Comparison of ENCODE assay signal across 13 cellular contexts in the genomic region with DNA sequence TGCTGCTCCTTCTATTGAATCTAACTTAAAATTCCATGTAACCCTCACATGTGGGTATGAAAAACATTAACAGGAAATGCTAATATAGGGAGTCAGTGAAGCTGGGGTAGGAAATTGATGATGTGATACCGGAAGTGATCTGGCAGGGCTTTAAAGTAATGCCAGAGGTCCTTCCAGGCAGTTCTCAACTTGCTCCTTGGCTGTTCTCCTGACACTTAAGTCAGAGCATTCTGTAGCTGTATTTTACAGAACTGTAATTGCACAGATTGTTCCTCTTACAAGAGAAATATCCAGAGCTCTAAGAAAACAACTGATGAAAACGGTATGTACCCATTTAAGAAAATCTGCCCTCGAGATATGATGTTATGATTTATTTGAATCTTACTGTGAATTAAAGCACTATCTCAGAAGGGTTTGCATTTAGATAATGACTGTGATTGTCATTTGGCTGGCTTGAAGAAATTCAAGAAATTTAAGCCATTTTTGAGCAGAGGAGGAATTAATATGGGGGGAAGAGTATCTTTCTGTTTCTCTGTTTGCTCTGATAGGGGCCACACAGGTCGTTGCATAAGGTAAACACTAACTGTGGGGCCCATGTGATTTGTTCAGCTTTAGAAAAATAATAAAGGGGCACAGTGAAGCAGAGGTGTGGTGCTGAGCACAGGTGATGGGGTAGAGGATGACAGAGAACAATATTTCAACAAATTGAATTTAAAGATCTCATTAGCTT.
A peak's percentile ranks its signal among the peaks of the same experiment; 100 is the strongest.
DNase-seq lines count a peak whose midpoint lies in the region; ATAC-seq and TF ChIP-seq lines count a peak whose summit lies in the region.
"Had no signal": no experiment of that assay in that cellular context is flagged by ENCODE, and none has a peak within 500 bp of the region (broad histone marks: within the 10 kb centered on the region; RNA-seq: fewer than 3 reads in every experiment).

No MANE protein-coding gene starts in this region.

- H3K9me3 ChIP-seq in HUES48 (ENCODE audit: control insufficient read depth, insufficient read depth, low read length), result no peaks in the 10 kb centered on the region
- H3K9me3 ChIP-seq in suprapubic skin, result no peaks in the 10 kb centered on the region

- peaks cover 16% of the 10 kb centered on the region for H3K4me1 ChIP-seq in HUES48 (ENCODE audit: control insufficient read depth, insufficient read depth, low read length)
- H3K4me1 ChIP-seq in suprapubic skin, result peaks cover 25% of the 10 kb centered on the region
- H3K4me1 ChIP-seq: parathyroid adenoma had no signal

- H3K9ac ChIP-seq in HUES48 (ENCODE audit: low read depth, low read length), result no peak overlapping the region
- H3K9ac ChIP-seq: parathyroid adenoma had no signal

- WGBS in suprapubic skin, result 11% methylated on average over 4 of the region's 4 CpGs

- peaks cover 24% of the 10 kb centered on the region for H3K4me1 Mint-ChIP-seq in MCF 10A (ENCODE audit: insufficient read depth, unreplicated experiment)
- no peaks in the 10 kb centered on the region for H3K4me1 Mint-ChIP-seq in activated CD4-positive, alpha-beta T cell treated with anti-CD3 and anti-CD28 coated beads, Interleukin-2, amount 10 ng/mL, durations not matched to agents 7 days and 5 days

- H3K27ac Mint-ChIP-seq in MCF 10A (ENCODE audit: low read depth, unreplicated experiment), result peak overlapping the region; percentile 50
- H3K27ac Mint-ChIP-seq in activated CD4-positive, alpha-beta T cell treated with anti-CD3 and anti-CD28 coated beads, Interleukin-2, amount 10 ng/mL, durations not matched to agents 7 days and 5 days, result no peak overlapping the region
- H3K27ac Mint-ChIP-seq: activated T-helper 2 cell treated with anti-CD3 and anti-CD28 coated beads, Interferon-gamma antibody, Interleukin-2, Interleukin-4, amounts not matched to agents 10 μg/mL and 5 μg/mL and 100 μg/mL, durations not matched to agents 14 hours and 24 hours and 36 hours; T-helper 1 cell treated with Interleukin-12 subunit alpha and Interleukin-12 subunit beta and Interleukin-4 antibody, amounts not matched to agents 30 μg/mL and 1 μg/mL, for 36 hours had no signal

- no peak for TF ChIP-seq POLR2A in suprapubic skin (IDR thresholded peaks at IDR 0.05)

- H3K27me3 Mint-ChIP-seq in MCF 10A (ENCODE audit: insufficient read depth, unreplicated experiment), result no peaks in the 10 kb centered on the region
- peaks cover 9% of the 10 kb centered on the region for H3K27me3 Mint-ChIP-seq in activated CD4-positive, alpha-beta T cell treated with anti-CD3 and anti-CD28 coated beads, Interleukin-2, amount 10 ng/mL, durations not matched to agents 7 days and 5 days

- H3K27ac ChIP-seq in HUES48 (ENCODE audit: low read depth, low read length) (peak overlapping the region; percentile 78), suprapubic skin (peak overlapping the region; percentile 87)
- H3K27ac ChIP-seq: parathyroid adenoma had no signal

- no peaks in the 10 kb centered on the region for H3K9me3 Mint-ChIP-seq in MCF 10A (ENCODE audit: unreplicated experiment)
- no peaks in the 10 kb centered on the region for H3K9me3 Mint-ChIP-seq in activated CD4-positive, alpha-beta T cell treated with anti-CD3 and anti-CD28 coated beads, Interleukin-2, amount 10 ng/mL, durations not matched to agents 7 days and 5 days
- H3K9me3 Mint-ChIP-seq: activated T-helper 2 cell treated with anti-CD3 and anti-CD28 coated beads, Interferon-gamma antibody, Interleukin-2, Interleukin-4, amounts not matched to agents 10 μg/mL and 5 μg/mL and 100 μg/mL, durations not matched to agents 14 hours and 24 hours and 36 hours; T-helper 1 cell treated with Interleukin-12 subunit alpha and Interleukin-12 subunit beta and Interleukin-4 antibody, amounts not matched to agents 30 μg/mL and 1 μg/mL, for 36 hours had no signal

- TF ChIP-seq EP300 in suprapubic skin (IDR thresholded peaks at IDR 0.05), result peak; percentile 63

- no peak for TF ChIP-seq CTCF in MCF 10A (IDR thresholded peaks at IDR 0.05; ENCODE audit: unreplicated experiment)
- no peak for TF ChIP-seq CTCF in suprapubic skin (IDR thresholded peaks at IDR 0.05)

- H3K27me3 ChIP-seq in HUES48 (ENCODE audit: control insufficient read depth, insufficient read depth, low read length) (no peaks in the 10 kb centered on the region), suprapubic skin (no peaks in the 10 kb centered on the region)

- CTCF ChIA-PET in MCF 10A (lab: Yijun Ruan, JAX), result interaction anchor here (0.5 to 1.4 kb wide), 6 partner anchors 9 to 705 kb away, joined by 3 to 5 read pairs (median 3); no protein-coding TSS in a partner anchor
- CTCF ChIA-PET in activated CD4-positive, alpha-beta T cell treated with anti-CD3 and anti-CD28 coated beads, Interleukin-2, amount 10 ng/mL, durations not matched to agents 7 days and 5 days (lab: Charles Lee), result interaction anchor here (0.9 to 1.1 kb wide), 2 partner anchors 8 to 9 kb away, joined by 3 read pairs; no protein-coding TSS in a partner anchor

- intact Hi-C loops in MCF 10A (cut with micrococcal nuclease), result no loop called here

- peak overlapping the region; percentile 65 for H3K4me3 Mint-ChIP-seq in MCF 10A (ENCODE audit: unreplicated experiment)
- H3K4me3 Mint-ChIP-seq in activated CD4-positive, alpha-beta T cell treated with anti-CD3 and anti-CD28 coated beads, Interleukin-2, amount 10 ng/mL, durations not matched to agents 7 days and 5 days, result no peak overlapping the region
- H3K4me3 Mint-ChIP-seq: T-helper 1 cell treated with Interleukin-12 subunit alpha and Interleukin-12 subunit beta and Interleukin-4 antibody, amounts not matched to agents 30 μg/mL and 1 μg/mL, for 36 hours had no signal

- peak; percentile 72 for DNase-seq in MCF 10A (ENCODE audit: unreplicated experiment)
- DNase-seq in hepatic stellate cell (ENCODE audit: low spot score), result peak; percentile 63
- no peak for DNase-seq in suprapubic skin (ENCODE audit: low spot score in 2 of 2)
- no peak for DNase-seq in activated CD4-positive, alpha-beta T cell treated with anti-CD3 and anti-CD28 coated beads, Interleukin-2, amount 10 ng/mL, durations not matched to agents 7 days and 5 days
- DNase-seq in T-helper 1 cell, result no peak
- DNase-seq in iPS-NIHi11 (ENCODE audit: low spot score), result no peak
- DNase-seq: head of caudate nucleus, NCI-H2171 had no signal

- POLR2A ChIA-PET in MCF 10A (lab: Yijun Ruan, JAX), result interaction anchor here (0.7 to 3.3 kb wide), 15 partner anchors 11 to 227 kb away, joined by 3 to 24 read pairs (median 4); partner anchors contain the start of genes BBS10 and NAP1L1
- POLR2A ChIA-PET in activated CD4-positive, alpha-beta T cell treated with anti-CD3 and anti-CD28 coated beads, Interleukin-2, amount 10 ng/mL, durations not matched to agents 7 days and 5 days (lab: Charles Lee), result no interaction called here

- peaks cover 6% of the 10 kb centered on the region for H3K36me3 Mint-ChIP-seq in MCF 10A (ENCODE audit: insufficient read depth, unreplicated experiment)
- no peaks in the 10 kb centered on the region for H3K36me3 Mint-ChIP-seq in activated CD4-positive, alpha-beta T cell treated with anti-CD3 and anti-CD28 coated beads, Interleukin-2, amount 10 ng/mL, durations not matched to agents 7 days and 5 days (ENCODE audit: low read depth)

- no peak for ATAC-seq in activated CD4-positive, CD25-positive, alpha-beta regulatory T cell treated with anti-CD3 and anti-CD28 coated beads, Interleukin-2, amount 50 U/mL, for 24 hours

- H3K4me3 ChIP-seq in HUES48 (ENCODE audit: low read depth, low read length), result no peak overlapping the region
- H3K4me3 ChIP-seq in suprapubic skin, result no peak overlapping the region

- H3K36me3 ChIP-seq in HUES48 (ENCODE audit: control insufficient read depth, insufficient read depth, low read length) (no peaks in the 10 kb centered on the region), suprapubic skin (no peaks in the 10 kb centered on the region)

- BruUV-seq in MCF 10A (replicated peaks; lab: Mats Ljungman, UMichigan), result TSS peak; percentile 79

Comparison
In these comparisons a context has a peak if more than half of its experiments do, and no peak if none do; other contexts are left out.
1. DNase-seq: peak in MCF 10A (single experiment) and hepatic stellate cell (single experiment); none in suprapubic skin (0 of 2), activated CD4-positive, alpha-beta T cell treated with anti-CD3 and anti-CD28 coated beads, Interleukin-2, amount 10 ng/mL, durations not matched to agents 7 days and 5 days (single experiment), T-helper 1 cell (0 of 5) and iPS-NIHi11 (single experiment).